8 cellular contexts compared by ENCODE assay signal in genomic region chr11:35944503-35945136, GRCh38. TPM values are rescaled to one million over a fixed set of nuclear protein-coding genes. Genes with fewer than 3 reads are reported as not detected.
DNase-seq lines count a peak whose midpoint lies in the region; ATAC-seq, FAIRE-seq and TF ChIP-seq lines count a peak whose summit lies in the region.

No MANE protein-coding gene starts in this region.

- peaks cover 39% of the 10 kb centered on the region for H3K4me1 ChIP-seq in HUES64 (ENCODE audit: insufficient read depth, low read length)
- H3K4me1 ChIP-seq in colonic mucosa = no peaks in the 10 kb centered on the region
- H3K4me1 ChIP-seq in mesenchymal stem cell (ENCODE audit: control insufficient read depth, insufficient read depth, low read depth, low read length) = peaks cover 10% of the 10 kb centered on the region

- peak overlapping the region in 1 of 2 experiments; percentile 69 for H3K4ac ChIP-seq in mesenchymal stem cell (ENCODE audit: low read depth in 1 of 2, low read length in 2 of 2)

- TF ChIP-seq CTCF in AG09309 (IDR thresholded peaks at IDR 0.05; ENCODE audit: control insufficient read depth, insufficient read depth, low read depth, low read length, missing control alignments) = no peak
- no peak for TF ChIP-seq CTCF in colonic mucosa (IDR thresholded peaks at IDR 0.05)

- H3K14ac ChIP-seq in mesenchymal stem cell (ENCODE audit: low read length in 2 of 2) = peak overlapping the region in 1 of 2 experiments; percentile 57

- peaks cover 24% of the 10 kb centered on the region for H3K27me3 ChIP-seq in HUES64 (ENCODE audit: insufficient read depth, low read length)
- H3K27me3 ChIP-seq in colonic mucosa = no peaks in the 10 kb centered on the region
- peaks cover 0 to 3% of the 10 kb centered on the region in 2 experiments for H3K27me3 ChIP-seq in mesenchymal stem cell (ENCODE audit: control insufficient read depth in 1 of 2, insufficient read depth in 1 of 2, low read length in 2 of 2)

- FAIRE-seq in urothelium cell line (lab: Jason Lieb, UNC) = no peak

- H2AK5ac ChIP-seq in mesenchymal stem cell (ENCODE audit: low read length, severe bottlenecking) = peak overlapping the region; percentile 8

- WGBS in HUES64 = 8% methylated on average over 32 of the region's 32 CpGs
- WGBS in mesenchymal stem cell = 18% methylated on average over 32 of the region's 32 CpGs

- ATAC-seq in HG03520 (IDR thresholded peaks at IDR 0.05; ENCODE audit: unreplicated experiment) = no peak

- H2BK15ac ChIP-seq in mesenchymal stem cell (ENCODE audit: low read depth, poor library complexity, severe bottlenecking) = peak overlapping the region; percentile 56

- H3K27ac ChIP-seq in HUES64 (ENCODE audit: low read depth, low read length) (peak overlapping the region; percentile 46; the same call in 1 of the 2 replicates), colonic mucosa (no peak overlapping the region), mesenchymal stem cell (ENCODE audit: low read length, poor library complexity, severe bottlenecking) (peak overlapping the region; percentile 42)

- H4K8ac ChIP-seq in mesenchymal stem cell (ENCODE audit: low read length) = peak overlapping the region; percentile 73

- peaks cover 31% of the 10 kb centered on the region for H3K79me1 ChIP-seq in mesenchymal stem cell (replicated peaks; ENCODE audit: low read length, poor library complexity, severe bottlenecking)

- no peaks in the 10 kb centered on the region for H3K36me3 ChIP-seq in HUES64 (ENCODE audit: insufficient read depth, low read length)
- no peaks in the 10 kb centered on the region for H3K36me3 ChIP-seq in colonic mucosa
- H3K36me3 ChIP-seq in mesenchymal stem cell (ENCODE audit: control insufficient read depth in 1 of 2, insufficient read depth in 2 of 2, low read depth in 1 of 2, low read length in 2 of 2) = no peaks in the 10 kb centered on the region

- DNase-seq in AG09309 (ENCODE audit: low read depth) = no peak
- DNase-seq in colonic mucosa = no peak
- no peak for DNase-seq in mesenchymal stem cell
- peak; percentile 40 for DNase-seq in urothelium cell line (ENCODE audit: low spot score)
- DNase-seq in NCI-H1048 (lab: John Stamatoyannopoulos, UW) = no peak
- DNase-seq in NCI-H345 (lab: John Stamatoyannopoulos, UW) = no peak

- H2BK120ac ChIP-seq in mesenchymal stem cell (ENCODE audit: low read depth, low read length) = peak overlapping the region; percentile 35

- no peak overlapping the region for H2BK5ac ChIP-seq in mesenchymal stem cell (ENCODE audit: low read depth, low read length, poor library complexity, severe bottlenecking)

- H3K23ac ChIP-seq in mesenchymal stem cell (ENCODE audit: low read length in 2 of 2) = peak overlapping the region in 1 of 2 experiments; percentile 46

- peak overlapping the region in 1 of 2 experiments; percentile 55 for H2BK12ac ChIP-seq in mesenchymal stem cell (ENCODE audit: low read length in 2 of 2)

- H3K4me2 ChIP-seq in mesenchymal stem cell (ENCODE audit: low read length, poor library complexity, severe bottlenecking) = peak overlapping the region; percentile 95

- no peak overlapping the region for H4K91ac ChIP-seq in mesenchymal stem cell (ENCODE audit: low read length)

- peak overlapping the region; percentile 2 for H2AFZ ChIP-seq in mesenchymal stem cell (ENCODE audit: low read depth, low read length)

- H3K9me3 ChIP-seq in HUES64 (ENCODE audit: insufficient read depth, low read depth, low read length) (no peaks in the 10 kb centered on the region), colonic mucosa (no peaks in the 10 kb centered on the region), mesenchymal stem cell (ENCODE audit: control insufficient read depth, low read length) (no peaks in the 10 kb centered on the region)

- H3K4me3 ChIP-seq in AG09309 (ENCODE audit: control insufficient read depth, low read depth, low read length) = peak overlapping the region; percentile 62
- peak overlapping the region; percentile 88 for H3K4me3 ChIP-seq in HUES64 (ENCODE audit: low read length)
- peak overlapping the region; percentile 53 for H3K4me3 ChIP-seq in colonic mucosa
- H3K4me3 ChIP-seq in mesenchymal stem cell (ENCODE audit: insufficient read depth in 1 of 2, low read depth in 1 of 2, low read length in 2 of 2) = peak overlapping the region; percentile 74 to 90

- H3K18ac ChIP-seq in mesenchymal stem cell (ENCODE audit: low read depth in 1 of 2, low read length in 2 of 2) = peak overlapping the region; percentile 49 to 91

- H3K9ac ChIP-seq in HUES64 (ENCODE audit: low read depth, low read length) (peak overlapping the region; percentile 89), colonic mucosa (ENCODE audit: low read depth in 2 of 2, low read length in 2 of 2) (peak overlapping the region; percentile 15 to 33), mesenchymal stem cell (ENCODE audit: low read length) (peak overlapping the region; percentile 90)

- intact Hi-C loops in colonic mucosa (cut with DNase I) = no loop called here

RNA-seq across cellular contexts. Expression of gene LDLRAD3, which starts 0.8 kb away (rescaled TPM):
- 12.8 TPM for polyA plus RNA-seq in HUES64 (2013, experiment 1 of 2)
- polyA plus RNA-seq in HUES64 (2013, experiment 2 of 2) = 15.0 TPM
- 1 to 10 TPM; 1.9 to 2.9 TPM for total RNA-seq in colonic mucosa
- polyA plus RNA-seq in mesenchymal stem cell (2013, experiment 1 of 2) = 5.9 TPM
- 5.9 TPM for polyA plus RNA-seq in mesenchymal stem cell (2013, experiment 2 of 2)

Comparison
In these comparisons a context has a peak if more than half of its experiments do, and no peak if none do; other contexts are left out.
1. H3K9ac ChIP-seq: peak in every context shown above with its lines; median percentile 90 in mesenchymal stem cell; 89 in HUES64; 24 in colonic mucosa.